Comparison of ENCODE assay signal across 8 cellular contexts in genomic region chr12:76449993-76450392, GRCh38.
"Had no signal": no experiment of that assay in that cellular context is flagged by ENCODE, and none has a peak within 500 bp of the region (broad histone marks: within the 10 kb centered on the region; RNA-seq: fewer than 3 reads in every experiment).

No MANE protein-coding gene starts in this region.

- ATAC-seq: left ventricle myocardium superior had no signal

- H3K9me3 ChIP-seq: esophagus squamous epithelium had no signal

- DNase-seq: activated B cell treated with CpG ODN at 0.5 μM for 24 hours; activated T-cell treated with anti-CD3 and anti-CD28 coated beads, Interleukin-2, amount 50 U/mL, for 1 hour; amygdala; cerebellar nuclear complex; esophagus squamous epithelium; left ventricle myocardium superior; stimulated activated CD4-positive, alpha-beta T cell treated with anti-CD3 and anti-CD28 coated beads, Interleukin-4, amount 100 ng/mL, for 4 hours had no signal

- H3K4me3 ChIP-seq: esophagus squamous epithelium had no signal

- H3K79me2 ChIP-seq: parathyroid adenoma had no signal

- H3K27ac ChIP-seq: esophagus squamous epithelium, parathyroid adenoma had no signal

- H3K27me3 ChIP-seq: esophagus squamous epithelium had no signal

- H2AFZ ChIP-seq: parathyroid adenoma had no signal

- H3K4me1 ChIP-seq: parathyroid adenoma had no signal

- H3K9ac ChIP-seq: parathyroid adenoma had no signal
